In the genomic region with DNA sequence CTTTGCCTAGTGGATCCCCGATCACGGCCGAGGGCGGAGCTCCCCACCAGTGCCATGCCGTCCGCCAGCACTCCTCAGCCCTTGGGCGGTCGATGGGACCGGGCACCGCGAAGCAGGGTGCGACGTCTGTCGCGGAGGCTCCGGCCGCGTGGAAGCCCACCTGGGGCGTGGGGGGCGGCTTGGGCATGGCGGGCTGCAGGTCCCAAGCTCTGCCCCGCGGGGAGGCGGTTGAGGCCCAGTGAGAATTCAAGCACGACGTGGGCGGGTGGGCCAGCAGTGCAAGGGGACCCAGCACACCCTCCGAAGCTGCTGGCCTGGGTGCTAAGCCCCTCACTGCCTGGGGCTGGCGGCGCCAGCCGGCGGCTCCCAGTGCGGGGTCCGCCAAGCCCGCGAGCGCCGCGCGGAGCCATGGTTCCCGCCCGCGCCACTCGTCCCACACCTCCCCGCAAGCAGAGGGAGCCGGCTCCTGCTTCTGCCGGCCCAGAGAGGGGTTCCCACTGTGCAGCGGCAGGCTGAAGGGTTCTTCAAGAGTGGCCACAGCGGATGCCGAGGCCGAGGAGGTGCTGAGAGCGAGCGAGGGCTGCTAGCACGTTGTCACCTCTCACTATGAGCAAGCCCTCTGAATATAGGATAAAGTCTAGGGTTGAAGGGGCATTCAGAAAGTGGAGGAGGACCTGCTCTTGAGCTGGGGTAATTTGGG, we compare ENCODE assay signal across 36 cellular contexts.
"Had no signal": no experiment of that assay in that cellular context is flagged by ENCODE, and none has a peak within 500 bp of the region (broad histone marks: within the 10 kb centered on the region; RNA-seq: fewer than 3 reads in every experiment).

No MANE protein-coding gene starts in this region.

- H3K27ac Mint-ChIP-seq: activated B cell treated with CpG ODN at 0.5 μM for 24 hours; activated CD4-positive, alpha-beta memory T cell treated with anti-CD3 and anti-CD28 coated beads for 36 hours; activated CD4-positive, alpha-beta T cell treated with anti-CD3 and anti-CD28 coated beads, Interleukin-2, amount 10 ng/mL, durations not matched to agents 24 days and 14 days; activated CD8-positive, alpha-beta T cell treated with anti-CD3 and anti-CD28 coated beads for 36 hours; activated naive CD4-positive, alpha-beta T cell treated with anti-CD3 and anti-CD28 coated beads for 36 hours; activated naive CD8-positive, alpha-beta T cell treated with anti-CD3 and anti-CD28 coated beads for 36 hours; activated T-cell treated with anti-CD3 and anti-CD28 coated beads, Interleukin-2, amount 50 U/mL, for 72 hours; activated T-helper 1 cell treated with anti-CD3 and anti-CD28 coated beads, Interleukin-12 subunit alpha, Interleukin-12 subunit beta, Interleukin-2, Interleukin-4 antibody, amounts not matched to agents 30 ng/mL and 10 ng/mL and 1 ng/mL, durations not matched to agents 14 hours and 24 hours and 36 hours; activated T-helper 17 cell treated with anti-CD3 and anti-CD28 coated beads, Interleukin-2, amount 50 U/mL, for 72 hours; T-helper 1 cell treated with Interleukin-12 subunit alpha and Interleukin-12 subunit beta and Interleukin-4 antibody, amounts not matched to agents 30 μg/mL and 1 μg/mL, for 36 hours; T-helper 2 cell treated with Interferon-gamma antibody and Interleukin-4, amounts not matched to agents 5 μg/mL and 100 μg/mL, for 36 hours had no signal

- H3K27me3 Mint-ChIP-seq: activated CD8-positive, alpha-beta T cell treated with anti-CD3 and anti-CD28 coated beads for 36 hours; activated naive CD8-positive, alpha-beta T cell treated with anti-CD3 and anti-CD28 coated beads for 36 hours had no signal

- H3K36me3 Mint-ChIP-seq: activated CD4-positive, alpha-beta memory T cell treated with anti-CD3 and anti-CD28 coated beads for 36 hours; activated naive CD4-positive, alpha-beta T cell treated with anti-CD3 and anti-CD28 coated beads, Interleukin-2, amount 50 U/mL, for 72 hours; activated naive CD8-positive, alpha-beta T cell treated with anti-CD3 and anti-CD28 coated beads for 36 hours; brain had no signal

- H3K27ac ChIP-seq: adrenal gland, ascending aorta, cardiac muscle cell, VCaP had no signal

- H3K27me3 ChIP-seq: adrenal gland, ascending aorta, cardiac muscle cell had no signal

- ATAC-seq: activated CD8-positive, alpha-beta T cell treated with anti-CD3 and anti-CD28 coated beads for 36 hours; activated naive CD4-positive, alpha-beta T cell treated with anti-CD3 and anti-CD28 coated beads, Interleukin-2, amount 50 U/mL, for 72 hours; activated T-cell treated with anti-CD3 and anti-CD28 coated beads, Interleukin-2, amount 50 U/mL, for 4 hours; activated T-cell treated with anti-CD3 and anti-CD28 coated beads, Interleukin-2, amount 50 U/mL, for 72 hours; activated T-helper 17 cell treated with anti-CD3 and anti-CD28 coated beads, Interleukin-2, amount 50 U/mL, for 72 hours had no signal

- DNase-seq: activated B cell treated with CpG ODN at 0.5 μM for 24 hours; activated CD4-positive, alpha-beta memory T cell treated with anti-CD3 and anti-CD28 coated beads for 36 hours; activated CD4-positive, alpha-beta T cell treated with anti-CD3 and anti-CD28 coated beads for 4 hours; activated CD4-positive, alpha-beta T cell treated with anti-CD3 and anti-CD28 coated beads, Interleukin-2, amount 10 ng/mL, durations not matched to agents 24 days and 14 days; activated CD4-positive, alpha-beta T cell treated with anti-CD3 and anti-CD28 coated beads, Interleukin-2, amount 50 U/mL, for 1 hour; activated CD4-positive, alpha-beta T cell treated with anti-CD3 and anti-CD28 coated beads, Interleukin-2, amount 50 U/mL, for 4 hours; activated CD4-positive, CD25-positive, alpha-beta regulatory T cell treated with anti-CD3 and anti-CD28 coated beads, Interleukin-2, amount 50 U/mL, for 72 hours; activated CD8-positive, alpha-beta memory T cell treated with anti-CD3 and anti-CD28 coated beads, Interleukin-2, amount 50 U/mL, for 4 hours; activated CD8-positive, alpha-beta T cell treated with anti-CD3 and anti-CD28 coated beads for 36 hours; activated effector memory CD4-positive, alpha-beta T cell treated with anti-CD3 and anti-CD28 coated beads, Interleukin-2, amount 50 U/mL, for 16 hours; activated gamma-delta T cell treated with Interleukin-2 at 50 U/mL for 16 hours; activated naive CD4-positive, alpha-beta T cell; activated naive CD4-positive, alpha-beta T cell treated with anti-CD3 and anti-CD28 coated beads for 36 hours; activated naive CD4-positive, alpha-beta T cell treated with anti-CD3 and anti-CD28 coated beads, Interleukin-2, amount 50 U/mL, for 16 hours; activated naive CD8-positive, alpha-beta T cell treated with anti-CD3 and anti-CD28 coated beads for 36 hours; activated T-cell treated with anti-CD3 and anti-CD28 coated beads for 4 hours; activated T-cell treated with anti-CD3 and anti-CD28 coated beads, Interleukin-2, amount 50 U/mL, for 1 hour; activated T-cell treated with anti-CD3 and anti-CD28 coated beads, Interleukin-2, amount 50 U/mL, for 4 hours; activated T-cell treated with anti-CD3 and anti-CD28 coated beads, Interleukin-2, amount 50 U/mL, for 72 hours; adrenal gland; amniotic stem cell; caudate nucleus; cerebellar nuclear complex; T-helper 1 cell; T-helper 2 cell; T-helper 9 cell had no signal

- H3K9me3 ChIP-seq: adrenal gland, ascending aorta had no signal

- H3K9me3 Mint-ChIP-seq: activated B cell treated with CpG ODN at 0.5 μM for 24 hours; activated CD4-positive, alpha-beta memory T cell treated with anti-CD3 and anti-CD28 coated beads for 36 hours; activated CD4-positive, alpha-beta T cell treated with anti-CD3 and anti-CD28 coated beads, Interleukin-2, amount 10 ng/mL, durations not matched to agents 24 days and 14 days; activated CD8-positive, alpha-beta T cell treated with anti-CD3 and anti-CD28 coated beads for 36 hours; activated naive CD4-positive, alpha-beta T cell treated with anti-CD3 and anti-CD28 coated beads for 36 hours; activated naive CD4-positive, alpha-beta T cell treated with anti-CD3 and anti-CD28 coated beads, Interleukin-2, amount 50 U/mL, for 72 hours; activated naive CD8-positive, alpha-beta T cell treated with anti-CD3 and anti-CD28 coated beads for 36 hours; activated T-cell treated with anti-CD3 and anti-CD28 coated beads, Interleukin-2, amount 50 U/mL, for 4 hours; activated T-cell treated with anti-CD3 and anti-CD28 coated beads, Interleukin-2, amount 50 U/mL, for 72 hours; activated T-helper 1 cell treated with anti-CD3 and anti-CD28 coated beads, Interleukin-12 subunit alpha, Interleukin-12 subunit beta, Interleukin-2, Interleukin-4 antibody, amounts not matched to agents 30 ng/mL and 10 ng/mL and 1 ng/mL, durations not matched to agents 14 hours and 24 hours and 36 hours; activated T-helper 17 cell treated with anti-CD3 and anti-CD28 coated beads, Interleukin-2, amount 50 U/mL, for 72 hours; central memory CD8-positive, alpha-beta T cell; T-helper 1 cell treated with Interleukin-12 subunit alpha and Interleukin-12 subunit beta and Interleukin-4 antibody, amounts not matched to agents 30 μg/mL and 1 μg/mL, for 36 hours; T-helper 2 cell treated with Interferon-gamma antibody and Interleukin-4, amounts not matched to agents 5 μg/mL and 100 μg/mL, for 36 hours had no signal

- H3K4me3 ChIP-seq: adrenal gland, ascending aorta, cardiac muscle cell had no signal

- H3K36me3 ChIP-seq: adrenal gland, ascending aorta, cardiac muscle cell had no signal

- H3K4me1 ChIP-seq: adrenal gland, ascending aorta had no signal

- H3K4me3 Mint-ChIP-seq: activated B cell treated with CpG ODN at 0.5 μM for 24 hours; activated CD4-positive, alpha-beta memory T cell treated with anti-CD3 and anti-CD28 coated beads for 36 hours; activated CD4-positive, alpha-beta T cell treated with anti-CD3 and anti-CD28 coated beads, Interleukin-2, amount 10 ng/mL, durations not matched to agents 24 days and 14 days; activated CD8-positive, alpha-beta T cell treated with anti-CD3 and anti-CD28 coated beads for 36 hours; activated naive CD4-positive, alpha-beta T cell treated with anti-CD3 and anti-CD28 coated beads for 36 hours; activated naive CD8-positive, alpha-beta T cell treated with anti-CD3 and anti-CD28 coated beads for 36 hours; activated T-cell treated with anti-CD3 and anti-CD28 coated beads, Interleukin-2, amount 50 U/mL, for 4 hours; activated T-cell treated with anti-CD3 and anti-CD28 coated beads, Interleukin-2, amount 50 U/mL, for 72 hours; activated T-helper 1 cell treated with anti-CD3 and anti-CD28 coated beads, Interleukin-12 subunit alpha, Interleukin-12 subunit beta, Interleukin-2, Interleukin-4 antibody, amounts not matched to agents 30 ng/mL and 10 ng/mL and 1 ng/mL, durations not matched to agents 14 hours and 24 hours and 36 hours; activated T-helper 17 cell treated with anti-CD3 and anti-CD28 coated beads, Interleukin-2, amount 50 U/mL, for 72 hours; brain; central memory CD8-positive, alpha-beta T cell; T-helper 1 cell treated with Interleukin-12 subunit alpha and Interleukin-12 subunit beta and Interleukin-4 antibody, amounts not matched to agents 30 μg/mL and 1 μg/mL, for 36 hours; T-helper 2 cell treated with Interferon-gamma antibody and Interleukin-4, amounts not matched to agents 5 μg/mL and 100 μg/mL, for 36 hours had no signal

- H3K4me1 Mint-ChIP-seq: activated B cell treated with CpG ODN at 0.5 μM for 24 hours; activated CD4-positive, alpha-beta T cell treated with anti-CD3 and anti-CD28 coated beads, Interleukin-2, amount 10 ng/mL, durations not matched to agents 24 days and 14 days; activated naive CD8-positive, alpha-beta T cell treated with anti-CD3 and anti-CD28 coated beads for 36 hours; activated T-helper 17 cell treated with anti-CD3 and anti-CD28 coated beads, Interleukin-2, amount 50 U/mL, for 72 hours; central memory CD8-positive, alpha-beta T cell had no signal
